Comparison of ENCODE assay signal across 8 cellular contexts in the genomic region with DNA sequence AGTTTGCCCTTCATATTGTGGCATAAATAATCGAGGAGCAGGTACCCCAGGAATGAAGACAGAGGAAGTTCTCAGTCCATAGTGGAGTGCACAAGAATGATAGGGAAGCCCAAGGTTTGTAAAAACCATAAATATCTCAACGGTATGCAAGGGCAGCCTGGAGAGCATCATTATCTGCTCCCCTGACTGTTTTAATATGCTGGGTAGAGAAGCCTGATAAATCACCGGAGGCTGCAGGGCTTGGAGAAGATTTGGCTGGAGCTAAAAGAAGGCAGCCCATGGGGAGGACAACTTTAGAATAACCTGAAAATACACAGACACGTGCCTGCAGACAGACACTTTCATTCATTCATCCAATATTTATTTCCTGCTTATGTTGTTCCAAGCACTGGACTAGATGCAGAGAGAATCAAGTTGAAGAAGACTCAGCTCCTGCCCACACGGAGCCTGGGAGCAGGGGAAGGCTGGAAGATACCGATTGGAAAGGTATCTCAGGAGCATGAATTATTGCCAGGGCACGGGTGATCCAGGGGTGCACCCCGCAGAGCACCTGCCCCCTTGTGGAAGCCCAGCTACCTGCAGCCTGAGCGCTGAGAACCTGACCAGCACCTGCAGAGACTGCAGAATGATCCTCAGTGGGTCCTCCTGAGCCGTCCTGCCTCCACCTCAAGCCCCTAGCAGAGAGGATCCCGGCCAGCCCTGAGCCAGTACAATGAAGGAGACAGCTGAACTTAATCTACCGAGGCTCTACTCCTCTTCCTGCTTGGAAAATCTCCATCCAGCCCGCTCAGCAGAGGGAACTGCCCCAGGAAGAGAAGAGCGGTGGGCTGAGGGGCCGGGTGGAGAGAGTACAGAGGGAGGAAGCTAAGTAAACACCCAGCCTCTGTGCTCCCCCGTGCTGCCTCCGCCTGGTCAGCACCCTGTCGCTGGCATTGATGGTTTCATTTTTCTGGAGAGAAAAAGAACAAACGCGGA.
DNase-seq lines count a peak whose midpoint lies in the region; ATAC-seq and FAIRE-seq lines count a peak whose summit lies in the region.

No MANE protein-coding gene starts in this region.

- H3K4me1 ChIP-seq in adipocyte (ENCODE audit: control insufficient read depth, insufficient read depth, low read length) = no peaks in the 10 kb centered on the region

- H3K36me3 ChIP-seq in adipocyte (ENCODE audit: control insufficient read depth, insufficient read depth, low read length, severe bottlenecking) = no peaks in the 10 kb centered on the region

- peaks cover 52% of the 10 kb centered on the region for H3K27me3 ChIP-seq in adipocyte (replicated peaks; ENCODE audit: control insufficient read depth, insufficient read depth, low read length)

- no peak for FAIRE-seq in HTR-8/SVneo (lab: Jason Lieb, UNC)

- H3K4me3 Mint-ChIP-seq in immature natural killer cell = no peak overlapping the region

- ATAC-seq in HG02840 (IDR thresholded peaks at IDR 0.05; ENCODE audit: low FRiP score, unreplicated experiment) = no peak

- peak; percentile 6 for DNase-seq in NCI-H2171 (lab: John Stamatoyannopoulos, UW)
- no peak for DNase-seq in NCI-H2171 treated with DMSO at 0.1 percent for 48 hours (lab: John Stamatoyannopoulos, UW)
- DNase-seq in HTR-8/SVneo (ENCODE audit: insufficient read length, low spot score) = peak; percentile 51
- DNase-seq in SW480 (ENCODE audit: low spot score) = peak; percentile 47
- DNase-seq in adipocyte (ENCODE audit: low read depth) = no peak
- peak; percentile 6 to 38 (median 14) for DNase-seq in immature natural killer cell
- peak; percentile 48 to 58 for DNase-seq in stimulated activated CD4-positive, alpha-beta T cell treated with anti-CD3 and anti-CD28 coated beads, Interleukin-4, amount 100 ng/mL, for 48 hours (ENCODE audit: low read depth in 2 of 2)

- no peaks in the 10 kb centered on the region for H3K9me3 Mint-ChIP-seq in immature natural killer cell

- H3K9me3 ChIP-seq in adipocyte (ENCODE audit: control insufficient read depth, low read length) = peaks cover 3% of the 10 kb centered on the region

- H3K4me3 ChIP-seq in adipocyte (ENCODE audit: low read length) = peak overlapping the region; percentile 19

- no peak overlapping the region for H3K27ac Mint-ChIP-seq in immature natural killer cell

- H3K9ac ChIP-seq in adipocyte (ENCODE audit: low read length) = no peak overlapping the region

- no peaks in the 10 kb centered on the region for H3K36me3 Mint-ChIP-seq in immature natural killer cell

- H3K27me3 Mint-ChIP-seq in immature natural killer cell (ENCODE audit: low read depth in 3 of 3) = peaks cover 1 to 18% (median 3%) of the 10 kb centered on the region in 3 donors

- H3K4me1 Mint-ChIP-seq in immature natural killer cell = no peaks in the 10 kb centered on the region

Comparison
In these comparisons a context has a peak if more than half of its experiments do, and no peak if none do; other contexts are left out.
1. DNase-seq: peak in NCI-H2171 (single experiment), HTR-8/SVneo (single experiment), SW480 (single experiment), immature natural killer cell (3 of 3) and stimulated activated CD4-positive, alpha-beta T cell treated with anti-CD3 and anti-CD28 coated beads, Interleukin-4, amount 100 ng/mL, for 48 hours (2 of 2); none in NCI-H2171 treated with DMSO at 0.1 percent for 48 hours (single experiment) and adipocyte (single experiment).